27 cellular contexts compared by ENCODE assay signal in the genomic region with DNA sequence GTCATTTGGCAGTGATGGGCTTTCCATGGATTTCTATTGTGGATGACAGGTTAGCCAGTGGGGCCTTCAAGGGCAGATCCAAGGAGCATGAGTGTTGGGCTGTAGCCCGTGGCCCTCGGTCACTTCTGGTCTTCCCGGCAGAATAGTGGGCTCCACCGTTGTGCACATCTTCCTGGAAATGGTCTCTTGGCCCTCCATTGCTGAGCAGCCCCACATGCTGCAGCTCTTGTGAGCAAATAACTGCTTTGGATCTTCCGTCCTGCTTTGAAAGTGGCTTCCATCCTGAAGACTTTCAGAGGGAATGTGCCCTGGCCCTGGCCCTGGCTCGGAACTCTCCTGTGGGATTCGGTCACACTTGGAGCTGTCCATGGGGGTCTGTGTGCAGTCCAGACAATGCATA.
DNase-seq lines count a peak whose midpoint lies in the region; ATAC-seq and TF ChIP-seq lines count a peak whose summit lies in the region.
"Had no signal": no experiment of that assay in that cellular context is flagged by ENCODE, and none has a peak within 500 bp of the region (broad histone marks: within the 10 kb centered on the region; RNA-seq: fewer than 3 reads in every experiment).

No MANE protein-coding gene starts in this region.

- TF ChIP-seq CTCF in breast epithelium (IDR thresholded peaks at IDR 0.05) (no peak), MCF 10A (IDR thresholded peaks at IDR 0.05; ENCODE audit: unreplicated experiment) (no peak), endodermal cell (conservative IDR thresholded peaks at IDR 0.05) (no peak), prostate gland (IDR thresholded peaks at IDR 0.05) (no peak), vagina (IDR thresholded peaks at IDR 0.05) (no peak)

- CTCF ChIA-PET in MCF 10A (lab: Yijun Ruan, JAX): no interaction called here

- H3K27ac ChIP-seq in breast epithelium (no peak overlapping the region), endodermal cell (ENCODE audit: low read depth, low read length) (no peak overlapping the region), prostate gland (no peak overlapping the region), vagina (no peak overlapping the region)
- H3K27ac ChIP-seq: A549, ascending aorta, epithelial cell of prostate had no signal

- peaks cover 61% of the 10 kb centered on the region for H3K36me3 ChIP-seq in breast epithelium
- H3K36me3 ChIP-seq in endodermal cell (ENCODE audit: control insufficient read depth, insufficient read depth, low read length): peaks cover 100% of the 10 kb centered on the region
- H3K36me3 ChIP-seq in prostate gland: peaks cover 58 to 79% of the 10 kb centered on the region in 2 donors
- peaks cover 0 to 99% of the 10 kb centered on the region in 2 donors for H3K36me3 ChIP-seq in vagina

- no peaks in the 10 kb centered on the region for H3K4me1 ChIP-seq in breast epithelium
- no peaks in the 10 kb centered on the region for H3K4me1 ChIP-seq in endodermal cell (ENCODE audit: control insufficient read depth, insufficient read depth, low read length)
- H3K4me1 ChIP-seq in prostate gland (replicated peaks): no peaks in the 10 kb centered on the region
- H3K4me1 ChIP-seq in vagina: no peaks in the 10 kb centered on the region
- H3K4me1 ChIP-seq: A549, ascending aorta had no signal

- no peak for ATAC-seq in GM19455 (IDR thresholded peaks at IDR 0.05; ENCODE audit: unreplicated experiment)
- no peak for ATAC-seq in HG03378 (IDR thresholded peaks at IDR 0.05; ENCODE audit: unreplicated experiment)
- ATAC-seq: A549, Panc1 had no signal

- DNase-seq in breast epithelium (ENCODE audit: low spot score in 2 of 2) (peak; percentile 7 to 20), MCF 10A (ENCODE audit: unreplicated experiment) (no peak), endodermal cell (peak; percentile 29), prostate gland (ENCODE audit: low spot score) (peak; percentile 1), vagina (ENCODE audit: extremely low spot score in 2 of 2) (peak; percentile 62 to 93)
- no peak for DNase-seq in activated CD4-positive, alpha-beta T cell treated with anti-CD3 and anti-CD28 coated beads, Interleukin-2, amount 50 U/mL, for 4 hours
- DNase-seq: activated CD4-positive, alpha-beta T cell treated with anti-CD3 and anti-CD28 coated beads for 1 hour; NCI-H1092; NCI-H187 treated with DMSO at 0.1 percent for 48 hours; NCI-H524 treated with DMSO at 0.1 percent for 48 hours; NK-92 treated with Interleukin-12 subunit alpha and Interleukin-12 subunit beta, amount 100 ng/mL, for 24 hours; nucleus accumbens; retina; SHP77 treated with DMSO at 0.1 percent for 48 hours; stimulated activated CD4-positive, alpha-beta T cell treated with anti-CD3 and anti-CD28 coated beads, Interleukin-4, amount 100 ng/mL, for 24 hours; stimulated activated naive CD4-positive, alpha-beta T cell treated with Interleukin-2 at 50 U/mL for 16 hours; trophoblast cell had no signal

- BruUV-seq in MCF 10A (replicated peaks; lab: Mats Ljungman, UMichigan): no TSS peak

- H3K9me3 ChIP-seq in breast epithelium (peaks cover 100% of the 10 kb centered on the region in 2 donors), endodermal cell (ENCODE audit: control insufficient read depth, low read length) (peaks cover 100% of the 10 kb centered on the region), prostate gland (peaks cover 9% of the 10 kb centered on the region), vagina (peaks cover 97% of the 10 kb centered on the region)

- no peaks in the 10 kb centered on the region for H3K4me1 Mint-ChIP-seq in MCF 10A (ENCODE audit: insufficient read depth, unreplicated experiment)
- H3K4me1 Mint-ChIP-seq in endodermal cell: no peaks in the 10 kb centered on the region
- H3K4me1 Mint-ChIP-seq: B cell; central memory CD8-positive, alpha-beta T cell; memory B cell had no signal

- no peaks in the 10 kb centered on the region for H3K27me3 Mint-ChIP-seq in MCF 10A (ENCODE audit: insufficient read depth, unreplicated experiment)
- peaks cover 3% of the 10 kb centered on the region for H3K27me3 Mint-ChIP-seq in endodermal cell (ENCODE audit: insufficient read depth)
- H3K27me3 Mint-ChIP-seq: activated naive CD8-positive, alpha-beta T cell; B cell; central memory CD8-positive, alpha-beta T cell; memory B cell had no signal

- intact Hi-C loops in breast epithelium (cut with DNase I; ENCODE audit: low total_unique reads): no loop called here
- intact Hi-C loops in MCF 10A (cut with micrococcal nuclease): no loop called here
- intact Hi-C loops in prostate gland (cut with DNase I): no loop called here
- intact Hi-C loops in vagina (cut with DNase I): no loop called here

- H3K36me3 Mint-ChIP-seq in MCF 10A (ENCODE audit: insufficient read depth, unreplicated experiment) (peaks cover 95% of the 10 kb centered on the region), endodermal cell (ENCODE audit: low read depth) (peaks cover 100% of the 10 kb centered on the region)

- H3K27ac Mint-ChIP-seq in MCF 10A (ENCODE audit: low read depth, unreplicated experiment): no peak overlapping the region
- no peak overlapping the region for H3K27ac Mint-ChIP-seq in endodermal cell
- H3K27ac Mint-ChIP-seq: activated naive CD8-positive, alpha-beta T cell; B cell; memory B cell had no signal

- H3K27me3 ChIP-seq in breast epithelium (no peaks in the 10 kb centered on the region), endodermal cell (ENCODE audit: control insufficient read depth, insufficient read depth, low read length, poor library complexity, severe bottlenecking) (no peaks in the 10 kb centered on the region), prostate gland (replicated peaks; ENCODE audit: insufficient read depth) (no peaks in the 10 kb centered on the region), vagina (no peaks in the 10 kb centered on the region)
- H3K27me3 ChIP-seq: ascending aorta had no signal

- H3K4me3 Mint-ChIP-seq in MCF 10A (ENCODE audit: unreplicated experiment): no peak overlapping the region
- H3K4me3 Mint-ChIP-seq in endodermal cell: no peak overlapping the region
- H3K4me3 Mint-ChIP-seq: B cell; central memory CD8-positive, alpha-beta T cell; memory B cell had no signal

- H3K4me3 ChIP-seq in breast epithelium: no peak overlapping the region
- peak overlapping the region; percentile 72 for H3K4me3 ChIP-seq in endodermal cell (ENCODE audit: low read length)
- no peak overlapping the region for H3K4me3 ChIP-seq in prostate gland
- H3K4me3 ChIP-seq in vagina: peak overlapping the region in 1 of 2 donors; percentile 12
- H3K4me3 ChIP-seq: A549, ascending aorta had no signal

- POLR2A ChIA-PET in MCF 10A (lab: Yijun Ruan, JAX): no interaction called here

- 83 to 91% methylated on average over 6 to 7 of the region's 7 CpGs for WGBS in endodermal cell (ENCODE audit: insufficient coverage in 1 of 2, insufficient read length in 1 of 2), 2 experiments
- 96% methylated on average over 7 of the region's 7 CpGs for WGBS in prostate gland

- TF ChIP-seq POLR2A in breast epithelium (IDR thresholded peaks at IDR 0.05) (no peak), prostate gland (IDR thresholded peaks at IDR 0.05) (no peak), vagina (IDR thresholded peaks at IDR 0.05) (no peak)

- H3K9ac ChIP-seq in endodermal cell (ENCODE audit: extremely low read depth, low read length, poor library complexity, severe bottlenecking): no peak overlapping the region

- H3K9me3 Mint-ChIP-seq in MCF 10A (ENCODE audit: unreplicated experiment): peaks cover 63% of the 10 kb centered on the region
- H3K9me3 Mint-ChIP-seq in endodermal cell: peaks cover 100% of the 10 kb centered on the region

Comparison
In these comparisons a context has a peak if more than half of its experiments do, and no peak if none do; other contexts are left out.
1. DNase-seq: peak in breast epithelium (2 of 2), endodermal cell (single experiment), prostate gland (single experiment) and vagina (2 of 2); none in MCF 10A (single experiment) and activated CD4-positive, alpha-beta T cell treated with anti-CD3 and anti-CD28 coated beads, Interleukin-2, amount 50 U/mL, for 4 hours (0 of 2).